In genomic region chr14:68546839-68547238, GRCh38 we compare ENCODE assay signal across 8 cellular contexts.
DNase-seq lines count a peak whose midpoint lies in the region; ATAC-seq and TF ChIP-seq lines count a peak whose summit lies in the region.

No MANE protein-coding gene starts in this region.

- ATAC-seq in heart right ventricle (peak in 1 of 8 donors; percentile 2), HG03045 (IDR thresholded peaks at IDR 0.05; ENCODE audit: unreplicated experiment) (no peak), GM19467 (IDR thresholded peaks at IDR 0.05; ENCODE audit: unreplicated experiment) (no peak), HG02981 (IDR thresholded peaks at IDR 0.05; ENCODE audit: unreplicated experiment) (no peak), GM21360 (IDR thresholded peaks at IDR 0.05; ENCODE audit: unreplicated experiment) (no peak)

- H3K4me1 ChIP-seq in heart right ventricle (peaks cover 28 to 70% (median 60%) of the 10 kb centered on the region in 9 donors), skeletal muscle satellite cell (ENCODE audit: control insufficient read depth, insufficient read depth, low read length) (peaks cover 85% of the 10 kb centered on the region)

- DNase-seq in EH (ENCODE audit: low read depth), result peak; percentile 88
- DNase-seq in heart right ventricle, result no peak

- TF ChIP-seq CTCF in heart right ventricle (IDR thresholded peaks at IDR 0.05), result no peak

- H3K9me3 ChIP-seq in heart right ventricle, result no peaks in the 10 kb centered on the region
- H3K9me3 ChIP-seq in skeletal muscle satellite cell (replicated peaks; ENCODE audit: low read length), result no peaks in the 10 kb centered on the region

- intact Hi-C loops in heart right ventricle (cut with DNase I), result loop anchor here in 6 of 10 donors (2.0 to 10.0 kb wide), 8 partner anchors 75 to 300 kb away; partner anchors contain the start of gene ZFP36L1 (in 4 of the 6)

- 95 to 98% methylated on average over 5 of the region's 5 CpGs for WGBS in heart right ventricle, 2 donors

- peak overlapping the region; percentile 66 for H3K4me2 ChIP-seq in skeletal muscle satellite cell (ENCODE audit: low read length)

- H3K36me3 ChIP-seq in heart right ventricle, result no peaks in the 10 kb centered on the region
- no peaks in the 10 kb centered on the region for H3K36me3 ChIP-seq in skeletal muscle satellite cell (ENCODE audit: insufficient read depth, low read length)

- no peak overlapping the region for H3K4me3 ChIP-seq in heart right ventricle
- H3K4me3 ChIP-seq in skeletal muscle satellite cell (ENCODE audit: low read length), result peak overlapping the region; percentile 48

- H3K27ac ChIP-seq in angular gyrus (ENCODE audit: low read depth, low read length), result peak overlapping the region; percentile 64
- peak overlapping the region; percentile 91 to 97 (median 94) for H3K27ac ChIP-seq in heart right ventricle

- H3K27me3 ChIP-seq in heart right ventricle (no peaks in the 10 kb centered on the region), skeletal muscle satellite cell (ENCODE audit: control insufficient read depth, insufficient read depth, low read length) (no peaks in the 10 kb centered on the region)

- H3K9ac ChIP-seq in skeletal muscle satellite cell (ENCODE audit: low read depth, low read length), result peak overlapping the region; percentile 97
